Comparison of ENCODE assay signal across 1 cellular context in the genomic region with DNA sequence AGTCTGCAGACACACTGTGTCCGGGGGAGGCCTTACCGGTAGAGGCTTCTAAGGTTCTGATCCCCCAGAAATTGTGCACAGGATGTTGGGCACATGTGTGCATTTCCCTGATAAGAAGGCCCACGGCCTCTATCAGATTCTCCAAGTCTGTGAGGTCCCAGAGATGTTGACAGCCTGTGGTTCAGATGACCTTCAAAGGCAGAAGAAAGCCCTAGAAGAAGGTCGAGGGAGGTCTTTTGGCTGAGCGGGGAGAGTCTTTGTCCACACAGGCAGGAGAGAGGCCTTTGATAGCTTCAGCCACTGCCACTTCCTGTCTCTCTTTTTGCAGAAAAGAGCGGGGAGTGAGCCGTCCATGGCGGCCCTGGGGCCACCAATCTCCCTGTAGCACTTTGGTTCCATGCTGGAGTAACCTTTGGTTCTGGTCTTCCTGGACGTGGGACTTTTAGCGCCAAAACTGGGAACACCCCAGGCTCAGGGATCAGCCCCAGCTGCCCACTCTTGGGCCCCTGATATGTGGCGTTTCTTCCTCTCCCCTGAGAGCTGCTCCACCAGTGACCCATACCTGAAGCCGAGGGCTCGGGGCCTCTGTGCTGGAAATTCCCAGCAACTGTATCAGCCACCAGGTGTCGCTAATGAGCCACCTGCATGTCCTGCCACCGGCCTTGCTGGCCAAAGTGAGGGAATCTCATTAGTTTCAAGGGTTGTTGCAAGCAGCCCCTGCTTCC.
TF ChIP-seq lines count a peak whose summit lies in the region.

No MANE protein-coding gene starts in this region.

TF ChIP-seq in K562, 482 proteins besides CTCF, POLR2A, EP300 and RAD21 (continued from another document and continues in another):
- TF ChIP-seq ZNF318 (IDR thresholded peaks at IDR 0.05; ENCODE audit: borderline replicate concordance in 1 of 2, low read depth in 1 of 2) (0 out of 4 replicates have a peak, but pooled peaks of 1 of the 2 experiments have one; percentile 37), BCL6 (CRISPR knock-in tag; IDR thresholded peaks at IDR 0.05) (no peak), SUPT5H (IDR thresholded peaks at IDR 0.05) (no peak), ADNP (tag; IDR thresholded peaks at IDR 0.05) (no peak), CHCHD3 (CRISPR knock-in tag; IDR thresholded peaks at IDR 0.05) (no peak), CEBPB (tag; IDR thresholded peaks at IDR 0.05) (peak; percentile 11; the same call in 1 of the 2 replicates), ZNF395 (CRISPR knock-in tag; IDR thresholded peaks at IDR 0.05) (0 out of 2 replicates have a peak, but pooled peaks have one; percentile 65), SETDB1 (IDR thresholded peaks at IDR 0.05; ENCODE audit: low read length) (no peak), SAFB2 (IDR thresholded peaks at IDR 0.05; ENCODE audit: borderline replicate concordance, low read depth, low read length, severe bottlenecking) (no peak), KLF10 (CRISPR knock-in tag; IDR thresholded peaks at IDR 0.05) (no peak), CC2D1A (IDR thresholded peaks at IDR 0.05) (peak; percentile 67; the same call in 1 of the 2 replicates), TCF3 (CRISPR knock-in tag; IDR thresholded peaks at IDR 0.05) (peak; percentile 93), TSC22D4 (tag; IDR thresholded peaks at IDR 0.05) (no peak), ZNF76 (CRISPR knock-in tag; IDR thresholded peaks at IDR 0.05; ENCODE audit: borderline replicate concordance) (peak; percentile 74), PHF8 (IDR thresholded peaks at IDR 0.05; ENCODE audit: borderline replicate concordance, low read length) (no peak; the same call in 1 of the 2 replicates), RBBP5 (IDR thresholded peaks at IDR 0.05; ENCODE audit: borderline replicate concordance, insufficient read depth, low read length, poor library complexity, severe bottlenecking) (peak; percentile 63), ZMIZ1 (IDR thresholded peaks at IDR 0.05; ENCODE audit: low read depth in 2 of 2, low read length in 2 of 2) (peak in 1 of 2 experiments; percentile 84; a peak in 2 of 4 replicates), CSDE1 (IDR thresholded peaks at IDR 0.05) (no peak), ZC3H4 (CRISPR knock-in tag; IDR thresholded peaks at IDR 0.05; ENCODE audit: borderline replicate concordance) (no peak), ZNF184 (CRISPR knock-in tag; IDR thresholded peaks at IDR 0.05) (no peak), MYC (IDR thresholded peaks at IDR 0.05; ENCODE audit: low read depth, low read length) (peak; percentile 85), MYC (CRISPR knock-in tag; IDR thresholded peaks at IDR 0.05; ENCODE audit: borderline replicate concordance, low read depth) (peak; percentile 64; the same call in 1 of the 2 replicates), ETV6 (IDR thresholded peaks at IDR 0.05; ENCODE audit: borderline replicate concordance in 1 of 2, low read depth in 2 of 2, low read length in 1 of 2) (no peak), ETV6 (CRISPR knock-in tag; IDR thresholded peaks at IDR 0.05; ENCODE audit: borderline replicate concordance) (no peak), DDX20 (tag; IDR thresholded peaks at IDR 0.05; ENCODE audit: low read depth) (no peak), SMARCC2 (IDR thresholded peaks at IDR 0.05; ENCODE audit: low read depth) (peak; percentile 95), NR1H2 (CRISPR knock-in tag; IDR thresholded peaks at IDR 0.05) (no peak)
- TF ChIP-seq, protein P1, sequence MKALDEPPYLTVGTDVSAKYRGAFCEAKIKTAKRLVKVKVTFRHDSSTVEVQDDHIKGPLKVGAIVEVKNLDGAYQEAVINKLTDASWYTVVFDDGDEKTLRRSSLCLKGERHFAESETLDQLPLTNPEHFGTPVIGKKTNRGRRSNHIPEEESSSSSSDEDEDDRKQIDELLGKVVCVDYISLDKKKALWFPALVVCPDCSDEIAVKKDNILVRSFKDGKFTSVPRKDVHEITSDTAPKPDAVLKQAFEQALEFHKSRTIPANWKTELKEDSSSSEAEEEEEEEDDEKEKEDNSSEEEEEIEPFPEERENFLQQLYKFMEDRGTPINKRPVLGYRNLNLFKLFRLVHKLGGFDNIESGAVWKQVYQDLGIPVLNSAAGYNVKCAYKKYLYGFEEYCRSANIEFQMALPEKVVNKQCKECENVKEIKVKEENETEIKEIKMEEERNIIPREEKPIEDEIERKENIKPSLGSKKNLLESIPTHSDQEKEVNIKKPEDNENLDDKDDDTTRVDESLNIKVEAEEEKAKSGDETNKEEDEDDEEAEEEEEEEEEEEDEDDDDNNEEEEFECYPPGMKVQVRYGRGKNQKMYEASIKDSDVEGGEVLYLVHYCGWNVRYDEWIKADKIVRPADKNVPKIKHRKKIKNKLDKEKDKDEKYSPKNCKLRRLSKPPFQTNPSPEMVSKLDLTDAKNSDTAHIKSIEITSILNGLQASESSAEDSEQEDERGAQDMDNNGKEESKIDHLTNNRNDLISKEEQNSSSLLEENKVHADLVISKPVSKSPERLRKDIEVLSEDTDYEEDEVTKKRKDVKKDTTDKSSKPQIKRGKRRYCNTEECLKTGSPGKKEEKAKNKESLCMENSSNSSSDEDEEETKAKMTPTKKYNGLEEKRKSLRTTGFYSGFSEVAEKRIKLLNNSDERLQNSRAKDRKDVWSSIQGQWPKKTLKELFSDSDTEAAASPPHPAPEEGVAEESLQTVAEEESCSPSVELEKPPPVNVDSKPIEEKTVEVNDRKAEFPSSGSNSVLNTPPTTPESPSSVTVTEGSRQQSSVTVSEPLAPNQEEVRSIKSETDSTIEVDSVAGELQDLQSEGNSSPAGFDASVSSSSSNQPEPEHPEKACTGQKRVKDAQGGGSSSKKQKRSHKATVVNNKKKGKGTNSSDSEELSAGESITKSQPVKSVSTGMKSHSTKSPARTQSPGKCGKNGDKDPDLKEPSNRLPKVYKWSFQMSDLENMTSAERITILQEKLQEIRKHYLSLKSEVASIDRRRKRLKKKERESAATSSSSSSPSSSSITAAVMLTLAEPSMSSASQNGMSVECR (CRISPR knock-in tag; IDR thresholded peaks at IDR 0.05) = no peak
- TF ChIP-seq, protein P2, sequence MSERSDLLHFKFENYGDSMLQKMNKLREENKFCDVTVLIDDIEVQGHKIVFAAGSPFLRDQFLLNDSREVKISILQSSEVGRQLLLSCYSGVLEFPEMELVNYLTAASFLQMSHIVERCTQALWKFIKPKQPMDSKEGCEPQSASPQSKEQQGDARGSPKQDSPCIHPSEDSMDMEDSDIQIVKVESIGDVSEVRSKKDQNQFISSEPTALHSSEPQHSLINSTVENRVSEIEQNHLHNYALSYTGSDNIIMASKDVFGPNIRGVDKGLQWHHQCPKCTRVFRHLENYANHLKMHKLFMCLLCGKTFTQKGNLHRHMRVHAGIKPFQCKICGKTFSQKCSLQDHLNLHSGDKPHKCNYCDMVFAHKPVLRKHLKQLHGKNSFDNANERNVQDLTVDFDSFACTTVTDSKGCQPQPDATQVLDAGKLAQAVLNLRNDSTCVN (CRISPR knock-in tag; IDR thresholded peaks at IDR 0.05) = peak; percentile 71; the same call in 1 of the 2 replicates
- TF ChIP-seq, protein P3, sequence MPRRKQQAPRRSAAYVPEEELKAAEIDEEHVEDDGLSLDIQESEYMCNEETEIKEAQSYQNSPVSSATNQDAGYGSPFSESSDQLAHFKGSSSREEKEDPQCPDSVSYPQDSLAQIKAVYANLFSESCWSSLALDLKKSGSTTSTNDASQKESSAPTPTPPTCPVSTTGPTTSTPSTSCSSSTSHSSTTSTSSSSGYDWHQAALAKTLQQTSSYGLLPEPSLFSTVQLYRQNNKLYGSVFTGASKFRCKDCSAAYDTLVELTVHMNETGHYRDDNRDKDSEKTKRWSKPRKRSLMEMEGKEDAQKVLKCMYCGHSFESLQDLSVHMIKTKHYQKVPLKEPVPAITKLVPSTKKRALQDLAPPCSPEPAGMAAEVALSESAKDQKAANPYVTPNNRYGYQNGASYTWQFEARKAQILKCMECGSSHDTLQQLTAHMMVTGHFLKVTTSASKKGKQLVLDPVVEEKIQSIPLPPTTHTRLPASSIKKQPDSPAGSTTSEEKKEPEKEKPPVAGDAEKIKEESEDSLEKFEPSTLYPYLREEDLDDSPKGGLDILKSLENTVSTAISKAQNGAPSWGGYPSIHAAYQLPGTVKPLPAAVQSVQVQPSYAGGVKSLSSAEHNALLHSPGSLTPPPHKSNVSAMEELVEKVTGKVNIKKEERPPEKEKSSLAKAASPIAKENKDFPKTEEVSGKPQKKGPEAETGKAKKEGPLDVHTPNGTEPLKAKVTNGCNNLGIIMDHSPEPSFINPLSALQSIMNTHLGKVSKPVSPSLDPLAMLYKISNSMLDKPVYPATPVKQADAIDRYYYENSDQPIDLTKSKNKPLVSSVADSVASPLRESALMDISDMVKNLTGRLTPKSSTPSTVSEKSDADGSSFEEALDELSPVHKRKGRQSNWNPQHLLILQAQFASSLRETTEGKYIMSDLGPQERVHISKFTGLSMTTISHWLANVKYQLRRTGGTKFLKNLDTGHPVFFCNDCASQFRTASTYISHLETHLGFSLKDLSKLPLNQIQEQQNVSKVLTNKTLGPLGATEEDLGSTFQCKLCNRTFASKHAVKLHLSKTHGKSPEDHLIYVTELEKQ (CRISPR knock-in tag; IDR thresholded peaks at IDR 0.05) = no peak
